In the genomic region with DNA sequence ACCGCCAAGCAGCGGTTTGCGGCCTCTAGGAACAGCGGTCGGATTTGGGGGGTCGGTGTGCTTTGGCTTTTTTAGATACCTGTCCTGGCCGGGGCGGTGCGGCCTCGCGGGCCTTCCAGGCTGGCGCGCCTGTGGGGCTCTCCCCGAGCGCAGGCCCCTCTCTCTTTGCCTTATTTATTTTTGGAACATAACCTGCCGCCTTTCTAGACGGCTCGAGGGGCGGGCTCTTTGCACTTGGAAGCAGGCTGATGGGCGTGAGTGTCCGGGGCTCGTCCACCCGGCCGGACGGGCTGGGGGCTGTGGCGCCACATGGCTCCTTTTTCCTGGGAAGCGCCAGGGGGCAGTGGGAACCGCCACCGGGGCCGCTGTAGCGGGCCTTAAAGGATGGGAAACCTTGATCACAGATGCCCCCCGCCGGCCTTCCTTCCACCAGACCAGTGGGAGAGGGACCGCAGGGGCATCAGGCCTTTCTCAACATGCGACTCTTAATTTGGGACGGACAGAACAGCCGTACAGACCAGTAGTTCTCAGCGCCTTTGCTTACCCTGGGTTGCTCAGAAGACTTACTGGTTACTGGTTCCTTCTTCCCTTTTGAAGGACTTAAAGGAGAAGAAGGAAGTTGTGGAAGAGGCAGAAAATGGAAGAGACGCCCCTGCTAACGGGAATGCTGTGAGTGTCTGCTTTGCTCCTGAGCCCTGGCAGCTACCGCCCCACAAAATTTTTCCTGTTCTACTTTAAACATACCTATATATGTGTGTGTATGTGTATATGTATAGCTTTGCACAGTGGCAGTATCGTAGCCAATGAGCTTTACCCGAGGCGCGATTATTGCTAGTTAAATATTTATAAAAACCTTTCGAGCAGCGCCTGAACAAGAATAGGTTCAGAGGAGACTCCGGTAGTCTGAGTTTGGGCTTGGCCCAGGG, we compare ENCODE assay signal across 8 cellular contexts. TPM values are rescaled to one million over a fixed set of nuclear protein-coding genes. Genes with fewer than 3 reads are reported as not detected.
DNase-seq lines count a peak whose midpoint lies in the region; ATAC-seq lines count a peak whose summit lies in the region.

No MANE protein-coding gene starts in this region.

- intact Hi-C loops in aorta (cut with DNase I) = no loop called here

- H3K4me1 ChIP-seq in ectodermal cell (ENCODE audit: control insufficient read depth, insufficient read depth, low read length) = peaks cover 25% of the 10 kb centered on the region
- H3K4me1 ChIP-seq in mucosa of rectum (ENCODE audit: control insufficient read depth in 2 of 2, insufficient read depth in 2 of 2, low read length in 2 of 2) = peaks cover 27 to 32% of the 10 kb centered on the region in 2 donors
- no peaks in the 10 kb centered on the region for H3K4me1 ChIP-seq in aorta (ENCODE audit: control insufficient read depth in 1 of 2, insufficient read depth in 2 of 2, low read length in 2 of 2)

- H3K36me3 ChIP-seq in SK-N-MC (ENCODE audit: insufficient read depth, low read length) = peaks cover 47% of the 10 kb centered on the region
- peaks cover 22% of the 10 kb centered on the region for H3K36me3 ChIP-seq in ectodermal cell (ENCODE audit: control insufficient read depth, insufficient read depth, low read length)
- peaks cover 14 to 16% of the 10 kb centered on the region in 2 donors for H3K36me3 ChIP-seq in mucosa of rectum (ENCODE audit: control insufficient read depth in 2 of 2, insufficient read depth in 2 of 2, low read length in 2 of 2)
- peaks cover 0 to 3% of the 10 kb centered on the region in 2 donors for H3K36me3 ChIP-seq in aorta (ENCODE audit: control insufficient read depth in 1 of 2, insufficient read depth in 2 of 2, low read length in 1 of 2)

- H3K27me3 ChIP-seq in ectodermal cell (ENCODE audit: control insufficient read depth, insufficient read depth, low read length, poor library complexity, severe bottlenecking) (no peaks in the 10 kb centered on the region), mucosa of rectum (ENCODE audit: control insufficient read depth in 2 of 2, insufficient read depth in 2 of 2, low read length in 2 of 2) (no peaks in the 10 kb centered on the region), aorta (ENCODE audit: control insufficient read depth in 1 of 2, insufficient read depth in 2 of 2, low read length in 1 of 2) (no peaks in the 10 kb centered on the region)

- H3K4me3 ChIP-seq in SK-N-MC (peak overlapping the region; percentile 98), ectodermal cell (ENCODE audit: insufficient read depth, low read depth, low read length) (peak overlapping the region; percentile 100), mucosa of rectum (ENCODE audit: low read length in 2 of 2) (peak overlapping the region; percentile 85 to 89), aorta (ENCODE audit: low read length in 2 of 2) (peak overlapping the region; percentile 75 to 77)

- no peak for ATAC-seq in aorta (ENCODE audit: low FRiP score)

- H3K27ac ChIP-seq in SK-N-MC (peak overlapping the region; percentile 81), ectodermal cell (ENCODE audit: insufficient read depth, low read depth, low read length, poor library complexity, severe bottlenecking) (peak overlapping the region; percentile 51), mucosa of rectum (ENCODE audit: low read depth in 2 of 2, low read length in 2 of 2) (peak overlapping the region; percentile 88 to 100), aorta (ENCODE audit: low read depth in 1 of 2, low read length in 2 of 2) (peak overlapping the region in 1 of 2 donors; percentile 62)

- 7% methylated on average over 47 of the region's 48 CpGs for whole genome bisulfite sequencing in ectodermal cell, 2 experiments
- 1 to 2% methylated on average over 48 of the region's 48 CpGs for whole genome bisulfite sequencing in aorta, 2 donors

- DNase-seq in SKM-1 treated with dmso at 0.1 percent for 144 hours (lab: John Stamatoyannopoulos, UW; ENCODE audit: unreplicated experiment) (peak; percentile 36), SKM-1 (lab: John Stamatoyannopoulos, UW; ENCODE audit: unreplicated experiment) (no peak), SK-N-MC (ENCODE audit: low read depth, low spot score) (no peak), aorta (peak; percentile 64 to 85), RKO (ENCODE audit: low spot score) (no peak), COLO829 (ENCODE audit: low spot score) (no peak)

- H3K9ac ChIP-seq in SK-N-MC (ENCODE audit: insufficient read length) (peak overlapping the region; percentile 98), mucosa of rectum (ENCODE audit: low read depth in 1 of 2, low read length in 2 of 2) (peak overlapping the region; percentile 83 to 98)

- H3K9me3 ChIP-seq in SK-N-MC (ENCODE audit: low read depth, low read length) (0 out of 2 replicates have a peak, but pooled peaks cover 2% of the 10 kb centered on the region), ectodermal cell (ENCODE audit: control insufficient read depth, low read length) (no peaks in the 10 kb centered on the region), mucosa of rectum (ENCODE audit: control insufficient read depth in 2 of 2, low read length in 2 of 2) (no peaks in the 10 kb centered on the region), aorta (ENCODE audit: control insufficient read depth, low read length) (no peaks in the 10 kb centered on the region)

RNA-seq across cellular contexts. Expression of a gene that starts 2.7 kb away (rescaled TPM):
- 2,543 TPM for polyA plus RNA-seq in ectodermal cell (2013, experiment 1 of 4)
- polyA plus RNA-seq in ectodermal cell (2013, experiment 2 of 4) = 2,084 TPM
- polyA plus RNA-seq in ectodermal cell (2013, experiment 3 of 4) = 1,855 TPM
- polyA plus RNA-seq in ectodermal cell (2013, experiment 4 of 4) = 1,983 TPM
- total RNA-seq in aorta = 100 to 1,000 TPM; 792 to 882 TPM
- 1,000 to 10,000 TPM; 1,255 to 2,243 TPM for polyA plus RNA-seq in aorta

Comparison
In these comparisons a context has a peak if more than half of its experiments do, and no peak if none do; other contexts are left out.
1. DNase-seq: peak in SKM-1 treated with dmso at 0.1 percent for 144 hours (single experiment) and aorta (2 of 2); none in SKM-1 (single experiment), SK-N-MC (single experiment), RKO (single experiment) and COLO829 (single experiment).
2. Peak in every context shown above with its lines, with median percentiles within 50 percentile points of each other: H3K4me3 ChIP-seq.